Comparison of ENCODE assay signal across 8 cellular contexts in the genomic region with DNA sequence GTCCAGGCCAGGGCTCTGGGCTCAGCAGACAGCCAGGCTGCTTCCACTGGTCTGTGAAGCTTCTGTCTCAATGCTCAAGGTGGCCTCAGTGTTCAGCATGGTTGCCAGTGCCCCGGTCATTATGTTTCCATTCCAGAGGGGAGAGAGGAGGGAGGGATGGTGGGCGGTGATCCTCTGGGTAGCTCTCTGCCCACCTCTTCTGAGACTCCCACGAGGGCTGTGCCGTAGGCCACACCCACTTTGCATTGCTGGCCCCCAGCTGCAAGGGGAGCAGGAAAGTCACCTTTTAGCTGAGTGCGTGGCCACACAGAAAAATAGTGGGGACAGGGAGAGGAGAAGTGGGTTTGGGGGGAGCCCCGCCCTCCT. TPM values are rescaled to one million over a fixed set of nuclear protein-coding genes. Genes with fewer than 3 reads are reported as not detected.
DNase-seq lines count a peak whose midpoint lies in the region; ATAC-seq, FAIRE-seq and TF ChIP-seq lines count a peak whose summit lies in the region.

No MANE protein-coding gene starts in this region.

- CTCF ChIA-PET in activated CD8-positive, alpha-beta T cell treated with anti-CD3 and anti-CD28 coated beads, Interleukin-2, amount 10 ng/mL, durations not matched to agents 7 days and 5 days (lab: Charles Lee): interaction anchor here (1.0 to 1.7 kb wide), 8 partner anchors 9 to 50 kb away, joined by 3 to 7 read pairs (median 5); partner anchors contain the start of gene AP5Z1

- H3K4me3 ChIP-seq in left ventricle myocardium inferior: peak overlapping the region; percentile 64
- peak overlapping the region in 1 of 2 donors; percentile 44 for H3K4me3 ChIP-seq in small intestine (ENCODE audit: low read depth in 1 of 2, low read length in 2 of 2)

- POLR2A ChIA-PET in activated CD8-positive, alpha-beta T cell treated with anti-CD3 and anti-CD28 coated beads, Interleukin-2, amount 10 ng/mL, durations not matched to agents 7 days and 5 days (lab: Charles Lee): interaction anchor here (0.9 to 4.0 kb wide), 7 partner anchors 20 to 83 kb away, joined by 3 to 19 read pairs (median 7); partner anchors contain the start of gene AP5Z1

- H3K27me3 Mint-ChIP-seq in activated CD8-positive, alpha-beta T cell treated with anti-CD3 and anti-CD28 coated beads, Interleukin-2, amount 10 ng/mL, durations not matched to agents 7 days and 5 days (ENCODE audit: low read depth): no peaks in the 10 kb centered on the region

- H3K4me1 ChIP-seq in left ventricle myocardium inferior: peaks cover 76% of the 10 kb centered on the region
- no peaks in the 10 kb centered on the region for H3K4me1 ChIP-seq in small intestine (ENCODE audit: control insufficient read depth in 2 of 2, insufficient read depth in 1 of 2, low read depth in 1 of 2, low read length in 1 of 2)

- TF ChIP-seq CTCF in left ventricle myocardium inferior (IDR thresholded peaks at IDR 0.05; ENCODE audit: borderline replicate concordance): no peak

- DNase-seq in activated CD8-positive, alpha-beta T cell treated with anti-CD3 and anti-CD28 coated beads, Interleukin-2, amount 10 ng/mL, durations not matched to agents 7 days and 5 days: no peak
- DNase-seq in left ventricle myocardium inferior: no peak
- DNase-seq in small intestine: no peak
- DNase-seq in stimulated activated CD4-positive, alpha-beta T cell treated with anti-CD3 and anti-CD28 coated beads, Interleukin-4, amount 100 ng/mL, for 1 hour: no peak
- no peak for DNase-seq in SHP77 treated with DMSO at 0.1 percent for 48 hours (lab: John Stamatoyannopoulos, UW)
- DNase-seq in DMS 273 (lab: John Stamatoyannopoulos, UW; ENCODE audit: unreplicated experiment): no peak

- H3K27me3 ChIP-seq in left ventricle myocardium inferior (ENCODE audit: low read depth) (no peaks in the 10 kb centered on the region), small intestine (ENCODE audit: control insufficient read depth in 2 of 2, insufficient read depth in 2 of 2, low read length in 2 of 2) (no peaks in the 10 kb centered on the region)

- intact Hi-C loops in left ventricle myocardium inferior (cut with micrococcal nuclease): no loop called here

- H3K36me3 Mint-ChIP-seq in activated CD8-positive, alpha-beta T cell treated with anti-CD3 and anti-CD28 coated beads, Interleukin-2, amount 10 ng/mL, durations not matched to agents 7 days and 5 days (ENCODE audit: low read depth): peaks cover 11% of the 10 kb centered on the region

- no peaks in the 10 kb centered on the region for H3K9me3 Mint-ChIP-seq in activated CD8-positive, alpha-beta T cell treated with anti-CD3 and anti-CD28 coated beads, Interleukin-2, amount 10 ng/mL, durations not matched to agents 7 days and 5 days (ENCODE audit: insufficient read depth)

- peak overlapping the region; percentile 96 for H3K27ac Mint-ChIP-seq in activated CD8-positive, alpha-beta T cell treated with anti-CD3 and anti-CD28 coated beads, Interleukin-2, amount 10 ng/mL, durations not matched to agents 7 days and 5 days

- 48 to 68% (median 49%) methylated on average over 5 to 6 of the region's 6 CpGs for WGBS in small intestine, 3 donors

- H3K27ac ChIP-seq in left ventricle myocardium inferior (replicated peaks) (peak overlapping the region; percentile 95), small intestine (ENCODE audit: low read depth in 1 of 2, low read length in 1 of 2) (peak overlapping the region; percentile 33 to 92)

- peak overlapping the region; percentile 92 for H3K4me3 Mint-ChIP-seq in activated CD8-positive, alpha-beta T cell treated with anti-CD3 and anti-CD28 coated beads, Interleukin-2, amount 10 ng/mL, durations not matched to agents 7 days and 5 days

- H3K9me3 ChIP-seq in left ventricle myocardium inferior (replicated peaks): no peaks in the 10 kb centered on the region
- no peaks in the 10 kb centered on the region for H3K9me3 ChIP-seq in small intestine (ENCODE audit: control insufficient read depth, low read depth)

- H3K36me3 ChIP-seq in left ventricle myocardium inferior: no peaks in the 10 kb centered on the region
- H3K36me3 ChIP-seq in small intestine (ENCODE audit: control insufficient read depth in 2 of 2, insufficient read depth in 2 of 2, low read length in 2 of 2): no peaks in the 10 kb centered on the region

- H3K4me1 Mint-ChIP-seq in activated CD8-positive, alpha-beta T cell treated with anti-CD3 and anti-CD28 coated beads, Interleukin-2, amount 10 ng/mL, durations not matched to agents 7 days and 5 days (ENCODE audit: low read depth): peaks cover 49% of the 10 kb centered on the region

- no peak for FAIRE-seq in small intestine (lab: Jason Lieb, UNC)

- ATAC-seq in GM18502 (IDR thresholded peaks at IDR 0.05; ENCODE audit: poor library complexity, unreplicated experiment) (peak; percentile 15), HG02884 (IDR thresholded peaks at IDR 0.05; ENCODE audit: unreplicated experiment) (peak; percentile 21)
- peak; percentile 48 for ATAC-seq in activated CD8-positive, alpha-beta T cell treated with anti-CD3 and anti-CD28 coated beads, Interleukin-2, amount 10 ng/mL, durations not matched to agents 7 days and 5 days

RNA-seq across cellular contexts. Expression of gene FOXK1, which starts 42.5 kb away (rescaled TPM):
- 10 to 100 TPM; 26.8 to 28.5 TPM for total RNA-seq in activated CD8-positive, alpha-beta T cell treated with anti-CD3 and anti-CD28 coated beads, Interleukin-2, amount 10 ng/mL, durations not matched to agents 7 days and 5 days
- 18.3 TPM for total RNA-seq in left ventricle myocardium inferior
- polyA plus RNA-seq in small intestine: 10 to 100 TPM in 1 of 3 donors, 1 to 10 TPM in 2; 1.4 to 10.5 (median 2.0) TPM

RNA-seq across cellular contexts. Expression of gene AP5Z1, which starts 50.8 kb away (rescaled TPM):
- 10 to 100 TPM; 47.3 to 55.0 TPM for total RNA-seq in activated CD8-positive, alpha-beta T cell treated with anti-CD3 and anti-CD28 coated beads, Interleukin-2, amount 10 ng/mL, durations not matched to agents 7 days and 5 days
- 13.4 TPM for total RNA-seq in left ventricle myocardium inferior
- 100 to 1,000 TPM in 1 of 3 donors, 10 to 100 TPM in 2; 42.3 to 116 (median 86.1) TPM for polyA plus RNA-seq in small intestine
